In the genomic region with DNA sequence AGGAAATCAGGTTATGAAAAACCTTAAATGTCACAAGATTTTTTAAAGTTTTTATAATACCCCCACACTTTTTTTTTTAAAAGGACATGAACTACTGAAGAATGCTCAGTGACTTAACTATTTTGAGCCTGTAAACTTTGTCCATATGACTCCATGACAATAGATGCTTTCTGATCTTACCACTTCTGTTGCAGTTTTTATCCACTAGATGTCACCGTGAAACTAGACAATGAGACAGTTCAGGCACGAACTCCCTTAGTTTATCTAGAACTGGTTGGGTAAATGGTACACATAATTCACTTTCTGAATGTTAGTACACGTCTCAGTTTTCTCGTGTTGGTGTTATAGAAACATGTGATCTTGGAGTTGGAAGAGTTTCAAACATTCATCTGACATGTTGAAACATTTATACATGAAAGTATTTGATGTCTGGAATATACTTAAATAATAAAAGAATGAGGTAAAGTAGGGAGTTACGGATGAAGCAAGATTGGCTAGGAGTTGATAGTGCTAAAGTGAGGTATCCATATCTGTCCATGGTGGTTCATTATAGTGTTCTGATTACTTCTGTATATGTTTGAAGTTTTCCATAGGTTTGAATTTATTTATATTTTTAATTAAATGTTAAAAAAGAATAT, we compare ENCODE assay signal across 8 cellular contexts. TPM values are rescaled to one million over a fixed set of nuclear protein-coding genes. Genes with fewer than 3 reads are reported as not detected.
DNase-seq lines count a peak whose midpoint lies in the region; ATAC-seq and TF ChIP-seq lines count a peak whose summit lies in the region.

No MANE protein-coding gene starts in this region.

- H3K79me2 ChIP-seq in DND-41 (ENCODE audit: insufficient read depth, low read length), result no peaks in the 10 kb centered on the region

- DNase-seq in DND-41 (peak; percentile 24), NCI-H69 (lab: John Stamatoyannopoulos, UW) (peak; percentile 54), body of pancreas (peak in 1 of 4 donors; percentile 40), immature natural killer cell (peak; percentile 50 to 65 (median 59))
- peak; percentile 20 for DNase-seq in stimulated activated naive B cell treated with anti-CD40 and anti-IgM and Interleukin-4, amounts not matched to agents 10 μg/mL and 1 μg/mL and 100 μg/mL, for 72 hours
- DNase-seq in stimulated activated CD4-positive, alpha-beta T cell treated with anti-CD3 and anti-CD28 coated beads, Interleukin-2, amount 100 ng/mL, for 24 hours, result no peak

- 20 to 21% methylated on average over 5 of the region's 5 CpGs for WGBS in body of pancreas, 2 donors

- H3K4me2 ChIP-seq in DND-41 (ENCODE audit: insufficient read depth, low read length), result no peak overlapping the region

- H3K4me3 ChIP-seq in DND-41 (ENCODE audit: low read depth in 1 of 2, low read length in 2 of 2) (no peak overlapping the region), body of pancreas (no peak overlapping the region)

- H3K9me3 ChIP-seq in DND-41 (ENCODE audit: insufficient read depth, low read length, severe bottlenecking), result no peaks in the 10 kb centered on the region
- H3K9me3 ChIP-seq in body of pancreas, result no peaks in the 10 kb centered on the region

- no peak overlapping the region for H3K4me3 Mint-ChIP-seq in immature natural killer cell
- no peak overlapping the region for H3K4me3 Mint-ChIP-seq in stimulated activated naive B cell treated with anti-CD40 and anti-IgM and Interleukin-4, amounts not matched to agents 10 μg/mL and 1 μg/mL and 100 μg/mL, for 72 hours

- TF ChIP-seq POLR2A in body of pancreas (IDR thresholded peaks at IDR 0.05), result no peak

- H4K20me1 ChIP-seq in DND-41 (ENCODE audit: insufficient read depth, low read length), result no peaks in the 10 kb centered on the region

- no peak overlapping the region for H2AFZ ChIP-seq in DND-41 (ENCODE audit: low read depth, low read length)

- intact Hi-C loops in body of pancreas (cut with DNase I), result loop anchor here (5.0 kb wide), 1 partner anchor 180 kb away; no protein-coding TSS in a partner anchor

- H3K4me1 ChIP-seq in DND-41 (ENCODE audit: insufficient read depth, low read length) (no peaks in the 10 kb centered on the region), body of pancreas (no peaks in the 10 kb centered on the region)

- ATAC-seq in DND-41 (ENCODE audit: insufficient read depth, low read depth) (peak; percentile 98), GM19397 (IDR thresholded peaks at IDR 0.05; ENCODE audit: unreplicated experiment) (peak; percentile 61), HG03460 (IDR thresholded peaks at IDR 0.05; ENCODE audit: unreplicated experiment) (peak; percentile 89), body of pancreas (peak; percentile 76)
- ATAC-seq in stimulated activated naive B cell treated with anti-CD40 and anti-IgM and Interleukin-4, amounts not matched to agents 10 μg/mL and 1 μg/mL and 100 μg/mL, for 72 hours (replicated peaks), result peak; percentile 87 to 94

- H3K27me3 ChIP-seq in DND-41 (ENCODE audit: insufficient read depth, low read length, poor library complexity) (no peaks in the 10 kb centered on the region), body of pancreas (no peaks in the 10 kb centered on the region)

- no peak overlapping the region for H3K27ac Mint-ChIP-seq in immature natural killer cell
- H3K27ac Mint-ChIP-seq in stimulated activated naive B cell treated with anti-CD40 and anti-IgM and Interleukin-4, amounts not matched to agents 10 μg/mL and 1 μg/mL and 100 μg/mL, for 72 hours, result no peak overlapping the region

- H3K4me1 Mint-ChIP-seq in immature natural killer cell, result no peaks in the 10 kb centered on the region
- H3K4me1 Mint-ChIP-seq in stimulated activated naive B cell treated with anti-CD40 and anti-IgM and Interleukin-4, amounts not matched to agents 10 μg/mL and 1 μg/mL and 100 μg/mL, for 72 hours, result no peaks in the 10 kb centered on the region

- H3K9ac ChIP-seq in DND-41 (ENCODE audit: low read depth, low read length), result no peak overlapping the region

- H3K9me3 Mint-ChIP-seq in immature natural killer cell, result no peaks in the 10 kb centered on the region
- no peaks in the 10 kb centered on the region for H3K9me3 Mint-ChIP-seq in stimulated activated naive B cell treated with anti-CD40 and anti-IgM and Interleukin-4, amounts not matched to agents 10 μg/mL and 1 μg/mL and 100 μg/mL, for 72 hours

- TF ChIP-seq CTCF in DND-41 (IDR thresholded peaks at IDR 0.05; ENCODE audit: borderline replicate concordance, extremely low read depth, low read length, poor library complexity, severe bottlenecking) (peak; percentile 88), body of pancreas (IDR thresholded peaks at IDR 0.05) (peak; percentile 37 to 87 (median 77))

- H3K36me3 ChIP-seq in DND-41 (ENCODE audit: insufficient read depth, low read length), result peaks cover 5% of the 10 kb centered on the region; the same call in 1 of the 2 replicates
- H3K36me3 ChIP-seq in body of pancreas (replicated peaks in 1 of 2; ENCODE audit: insufficient read depth in 1 of 2, low read depth in 2 of 2), result no peaks in the 10 kb centered on the region

- H3K27ac ChIP-seq in DND-41 (ENCODE audit: low read length), result no peak overlapping the region
- no peak overlapping the region for H3K27ac ChIP-seq in body of pancreas

- peaks cover 0 to 4% (median 0%) of the 10 kb centered on the region in 3 donors for H3K27me3 Mint-ChIP-seq in immature natural killer cell (ENCODE audit: low read depth in 3 of 3)
- no peaks in the 10 kb centered on the region for H3K27me3 Mint-ChIP-seq in stimulated activated naive B cell treated with anti-CD40 and anti-IgM and Interleukin-4, amounts not matched to agents 10 μg/mL and 1 μg/mL and 100 μg/mL, for 72 hours

- H3K36me3 Mint-ChIP-seq in immature natural killer cell, result peaks cover 0 to 3% (median 0%) of the 10 kb centered on the region in 3 donors
- no peaks in the 10 kb centered on the region for H3K36me3 Mint-ChIP-seq in stimulated activated naive B cell treated with anti-CD40 and anti-IgM and Interleukin-4, amounts not matched to agents 10 μg/mL and 1 μg/mL and 100 μg/mL, for 72 hours

RNA-seq across cellular contexts. Expression of a gene that starts 8.1 kb away (rescaled TPM):
- 1 to 10 TPM in 1 of 2 donors, under 1 TPM in 1; 0.99 to 1.6 TPM for total RNA-seq in body of pancreas
- 1 to 10 TPM in 2 of 3 donors, under 1 TPM in 1; 0.50 to 2.7 (median 1.6) TPM for polyA plus RNA-seq in immature natural killer cell

RNA-seq across cellular contexts. Expression of a gene that starts 26.2 kb away (rescaled TPM):
- total RNA-seq in body of pancreas, result 1 to 10 TPM in 1 of 2 donors, under 1 TPM in 1; 0.26 to 7.9 TPM
- polyA plus RNA-seq in immature natural killer cell, result not detected

RNA-seq across cellular contexts. Expression of a gene that starts 43.0 kb away (rescaled TPM):
- total RNA-seq in body of pancreas, result not detected
- polyA plus RNA-seq in immature natural killer cell, result not detected

Comparison
In these comparisons a context has a peak if more than half of its experiments do, and no peak if none do; other contexts are left out.
1. DNase-seq: peak in DND-41 (single experiment), NCI-H69 (single experiment), immature natural killer cell (3 of 3) and stimulated activated naive B cell treated with anti-CD40 and anti-IgM and Interleukin-4, amounts not matched to agents 10 μg/mL and 1 μg/mL and 100 μg/mL, for 72 hours (single experiment); none in stimulated activated CD4-positive, alpha-beta T cell treated with anti-CD3 and anti-CD28 coated beads, Interleukin-2, amount 100 ng/mL, for 24 hours (0 of 2).
2. Peak in every context shown above with its lines, with median percentiles within 50 percentile points of each other: ATAC-seq.